ENCODE assay signal across 27 cellular contexts in genomic region chr13:105084931-105085330, GRCh38.
"Had no signal": no experiment of that assay in that cellular context is flagged by ENCODE, and none has a peak within 500 bp of the region (broad histone marks: within the 10 kb centered on the region; RNA-seq: fewer than 3 reads in every experiment).

No MANE protein-coding gene starts in this region.

- H3K4me1 Mint-ChIP-seq: immature natural killer cell; naive thymus-derived CD4-positive, alpha-beta T cell; stimulated activated memory B cell treated with anti-CD40 and anti-IgM and Interleukin-4, amounts not matched to agents 10 μg/mL and 1 μg/mL and 100 μg/mL, for 72 hours; stimulated activated naive CD8-positive, alpha-beta T cell treated with anti-CD3 and anti-CD28 coated beads, Interleukin-15, amount 100 ng/mL, for 72 hours had no signal

- FAIRE-seq: islet of Langerhans, kidney had no signal

- ATAC-seq: left colon; left lung; mucosa of descending colon; naive thymus-derived CD4-positive, alpha-beta T cell; natural killer cell treated with Interleukin-12 subunit alpha and Interleukin-12 subunit beta and Interleukin-15 and Interleukin-18, amount 100 ng/mL, for 72 hours; sciatic nerve; stimulated activated memory B cell treated with anti-CD40 and anti-IgM and Interleukin-4, amounts not matched to agents 10 μg/mL and 1 μg/mL and 100 μg/mL, for 72 hours; stimulated activated naive CD8-positive, alpha-beta T cell treated with anti-CD3 and anti-CD28 coated beads, Interleukin-15, amount 100 ng/mL, for 72 hours had no signal

- H3K27ac Mint-ChIP-seq: immature natural killer cell; naive thymus-derived CD4-positive, alpha-beta T cell; natural killer cell treated with Interleukin-12 subunit alpha and Interleukin-12 subunit beta and Interleukin-15 and Interleukin-18, amount 100 ng/mL, for 72 hours; progenitor cell of endocrine pancreas; stimulated activated memory B cell treated with anti-CD40 and anti-IgM and Interleukin-4, amounts not matched to agents 10 μg/mL and 1 μg/mL and 100 μg/mL, for 72 hours; stimulated activated naive CD8-positive, alpha-beta T cell treated with anti-CD3 and anti-CD28 coated beads, Interleukin-15, amount 100 ng/mL, for 72 hours had no signal

- H3K36me3 ChIP-seq: left lung, ovary, right atrium auricular region, tibial nerve, upper lobe of left lung, vagina had no signal

- DNase-seq: hypothalamus; immature natural killer cell; kidney; left colon; left lung; midbrain; mucosa of descending colon; naive thymus-derived CD4-positive, alpha-beta T cell; ovary; stimulated activated CD4-positive, alpha-beta T cell treated with anti-CD3 and anti-CD28 coated beads, Interleukin-1b, Interleukin-23, amount 100 ng/mL, for 48 hours; stimulated activated CD4-positive, alpha-beta T cell treated with anti-CD3 and anti-CD28 coated beads, Interleukin-2, amount 100 ng/mL, for 48 hours; stimulated activated CD4-positive, alpha-beta T cell treated with anti-CD3 and anti-CD28 coated beads, Interleukin-4, amount 100 ng/mL, for 4 hours; stimulated activated CD8-positive, alpha-beta memory T cell treated with anti-CD3 and anti-CD28 coated beads, Interleukin-4, amount 100 ng/mL, for 48 hours; stimulated activated naive CD4-positive, alpha-beta T cell treated with Interleukin-2 at 50 U/mL for 16 hours; stimulated activated naive CD8-positive, alpha-beta T cell treated with anti-CD3 and anti-CD28 coated beads, Interleukin-15, amount 100 ng/mL, for 72 hours; substantia nigra; upper lobe of left lung had no signal

- H3K27me3 ChIP-seq: left lung, ovary, right atrium auricular region, tibial nerve, upper lobe of left lung, vagina had no signal

- H3K27me3 Mint-ChIP-seq: natural killer cell treated with Interleukin-12 subunit alpha and Interleukin-12 subunit beta and Interleukin-15 and Interleukin-18, amount 100 ng/mL, for 72 hours; progenitor cell of endocrine pancreas; stimulated activated memory B cell treated with anti-CD40 and anti-IgM and Interleukin-4, amounts not matched to agents 10 μg/mL and 1 μg/mL and 100 μg/mL, for 72 hours; stimulated activated naive CD8-positive, alpha-beta T cell treated with anti-CD3 and anti-CD28 coated beads, Interleukin-15, amount 100 ng/mL, for 72 hours had no signal

- H3K4me3 ChIP-seq: left lung, lung, mucosa of descending colon, ovary, right atrium auricular region, skin epidermis, tibial nerve, upper lobe of left lung, vagina had no signal

- H3K4me3 Mint-ChIP-seq: immature natural killer cell; naive thymus-derived CD4-positive, alpha-beta T cell; natural killer cell treated with Interleukin-12 subunit alpha and Interleukin-12 subunit beta and Interleukin-15 and Interleukin-18, amount 100 ng/mL, for 72 hours; stimulated activated memory B cell treated with anti-CD40 and anti-IgM and Interleukin-4, amounts not matched to agents 10 μg/mL and 1 μg/mL and 100 μg/mL, for 72 hours; stimulated activated naive CD8-positive, alpha-beta T cell treated with anti-CD3 and anti-CD28 coated beads, Interleukin-15, amount 100 ng/mL, for 72 hours had no signal

- H3K9me3 ChIP-seq: mucosa of descending colon, ovary, right atrium auricular region, tibial nerve, upper lobe of left lung, vagina had no signal

- H3K4me1 ChIP-seq: left lung, right atrium auricular region, tibial nerve, upper lobe of left lung, vagina had no signal

- H3K36me3 Mint-ChIP-seq: immature natural killer cell; naive thymus-derived CD4-positive, alpha-beta T cell; natural killer cell treated with Interleukin-12 subunit alpha and Interleukin-12 subunit beta and Interleukin-15 and Interleukin-18, amount 100 ng/mL, for 72 hours; stimulated activated memory B cell treated with anti-CD40 and anti-IgM and Interleukin-4, amounts not matched to agents 10 μg/mL and 1 μg/mL and 100 μg/mL, for 72 hours had no signal

- H3K27ac ChIP-seq: left lung, ovary, right atrium auricular region, skin epidermis, tibial nerve, upper lobe of left lung, vagina had no signal

- H3K9me3 Mint-ChIP-seq: immature natural killer cell; naive thymus-derived CD4-positive, alpha-beta T cell; natural killer cell treated with Interleukin-12 subunit alpha and Interleukin-12 subunit beta and Interleukin-15 and Interleukin-18, amount 100 ng/mL, for 72 hours; stimulated activated memory B cell treated with anti-CD40 and anti-IgM and Interleukin-4, amounts not matched to agents 10 μg/mL and 1 μg/mL and 100 μg/mL, for 72 hours; stimulated activated naive CD8-positive, alpha-beta T cell treated with anti-CD3 and anti-CD28 coated beads, Interleukin-15, amount 100 ng/mL, for 72 hours had no signal
